In the genomic region with DNA sequence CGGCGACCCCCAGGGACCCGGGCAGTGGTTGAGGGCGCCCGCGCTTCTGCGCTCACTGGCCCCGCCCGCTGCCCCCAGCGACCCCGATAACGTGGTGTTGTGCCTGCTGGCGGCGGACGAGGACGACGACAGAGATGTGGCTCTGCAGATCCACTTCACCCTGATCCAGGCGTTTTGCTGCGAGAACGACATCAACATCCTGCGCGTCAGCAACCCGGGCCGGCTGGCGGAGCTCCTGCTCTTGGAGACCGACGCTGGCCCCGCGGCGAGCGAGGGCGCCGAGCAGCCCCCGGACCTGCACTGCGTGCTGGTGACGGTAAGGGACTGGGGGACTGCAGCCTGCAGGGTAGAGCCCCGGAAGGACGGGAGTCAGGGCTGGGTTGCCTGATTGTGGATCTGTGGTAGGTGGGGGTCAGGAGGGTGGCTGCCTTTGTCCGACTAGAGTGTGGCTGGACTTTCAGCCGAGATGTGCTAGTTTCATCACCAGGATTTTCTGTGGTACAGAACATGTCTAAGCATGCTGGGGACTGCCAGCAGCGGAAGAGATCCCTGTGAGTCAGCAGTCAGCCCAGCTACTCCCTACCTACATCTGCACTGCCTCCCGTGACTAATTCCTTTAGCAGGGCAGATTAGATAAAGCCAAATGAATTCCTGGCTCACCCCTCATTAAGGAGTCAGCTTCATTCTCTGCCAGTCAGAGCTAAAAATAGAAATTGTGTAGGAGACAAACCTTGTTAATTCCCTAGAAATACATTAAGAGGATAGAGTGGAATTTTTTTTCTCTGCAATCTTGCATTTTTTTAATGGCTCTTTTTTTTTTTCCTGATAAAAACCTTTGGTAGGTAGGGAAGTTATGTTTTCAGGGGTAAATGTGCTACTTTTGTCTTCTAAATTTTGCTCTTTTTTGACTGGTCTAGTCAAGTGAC, we compare ENCODE assay signal across 7 cellular contexts.
DNase-seq lines count a peak whose midpoint lies in the region; ATAC-seq and TF ChIP-seq lines count a peak whose summit lies in the region.

No MANE protein-coding gene starts in this region.

- ATAC-seq in GM18505 (IDR thresholded peaks at IDR 0.05; ENCODE audit: unreplicated experiment) (peak; percentile 23), HG02938 (IDR thresholded peaks at IDR 0.05; ENCODE audit: unreplicated experiment) (peak; percentile 15)

- DNase-seq in NCI-H1694 (lab: John Stamatoyannopoulos, UW), result peak; percentile 90
- DNase-seq in T-helper 9 cell, result peak; percentile 42
- peak; percentile 95 for DNase-seq in astrocyte of the hippocampus (ENCODE audit: low read depth, low spot score)
- peak in 47 of 51 donors; percentile 10 to 78 (median 48) for DNase-seq in hypothalamus (lab: John Stamatoyannopoulos, UW)
- peak; percentile 90 for DNase-seq in retina

- peak; percentile 61 for TF ChIP-seq POLR2A in GM18505 (IDR thresholded peaks at IDR 0.05; ENCODE audit: borderline replicate concordance, extremely low read depth, insufficient read depth, insufficient read length)

Comparison
In these comparisons a context has a peak if more than half of its experiments do, and no peak if none do; other contexts are left out.
1. Peak in every context shown above with its lines: DNase-seq and ATAC-seq.
2. DNase-seq: peak in every context shown above with its lines; median percentile 95 in astrocyte of the hippocampus; 90 in NCI-H1694; 90 in retina; 48 in hypothalamus; 42 in T-helper 9 cell.